ENCODE assay signal across 22 cellular contexts in genomic region chr12:1829306-1829900, GRCh38. TPM values are rescaled to one million over a fixed set of nuclear protein-coding genes. Genes with fewer than 3 reads are reported as not detected.
"Had no signal": no experiment of that assay in that cellular context is flagged by ENCODE, and none has a peak within 500 bp of the region (broad histone marks: within the 10 kb centered on the region; RNA-seq: fewer than 3 reads in every experiment).

No MANE protein-coding gene starts in this region.

- H3K4me1 ChIP-seq: adrenal gland, foreskin keratinocyte, left lung, upper lobe of right lung had no signal

- H3K9me3 ChIP-seq: adrenal gland, left lung, upper lobe of right lung had no signal

- H3K4me3 Mint-ChIP-seq: activated CD4-positive, alpha-beta T cell treated with anti-CD3 and anti-CD28 coated beads, Interleukin-2, amount 10 ng/mL, durations not matched to agents 24 days and 14 days; activated CD8-positive, alpha-beta T cell treated with anti-CD3 and anti-CD28 coated beads, Interleukin-2, amount 10 ng/mL, durations not matched to agents 7 days and 5 days; activated naive CD8-positive, alpha-beta T cell; activated T-helper 1 cell treated with anti-CD3 and anti-CD28 coated beads, Interleukin-12 subunit alpha, Interleukin-12 subunit beta, Interleukin-2, Interleukin-4 antibody, amounts not matched to agents 30 ng/mL and 10 ng/mL and 1 ng/mL, durations not matched to agents 14 hours and 24 hours and 36 hours; natural killer cell treated with Interleukin-12 subunit alpha and Interleukin-12 subunit beta and Interleukin-15 and Interleukin-18, amount 100 ng/mL, for 72 hours had no signal

- FAIRE-seq: bronchial epithelial cell, endometrium had no signal

- ATAC-seq: activated CD4-positive, CD25-positive, alpha-beta regulatory T cell treated with anti-CD3 and anti-CD28 coated beads, Interleukin-2, amount 50 U/mL, for 24 hours; activated CD8-positive, alpha-beta T cell treated with anti-CD3 and anti-CD28 coated beads, Interleukin-2, amount 10 ng/mL, durations not matched to agents 7 days and 5 days; foreskin keratinocyte; left lung; natural killer cell treated with Interleukin-12 subunit alpha and Interleukin-12 subunit beta and Interleukin-15 and Interleukin-18, amount 100 ng/mL, for 72 hours; stimulated activated naive CD8-positive, alpha-beta T cell treated with anti-CD3 and anti-CD28 coated beads, Interleukin-15, Interleukin-2, amounts not matched to agents 100 U/mL and 50 U/mL, for 24 hours; upper lobe of right lung had no signal

- H3K27ac ChIP-seq: adrenal gland, foreskin keratinocyte, left lung, SK-N-MC, upper lobe of right lung had no signal

- H3K27me3 ChIP-seq: adrenal gland had no signal

- H3K9me3 Mint-ChIP-seq: activated CD4-positive, alpha-beta T cell treated with anti-CD3 and anti-CD28 coated beads, Interleukin-2, amount 10 ng/mL, durations not matched to agents 24 days and 14 days; activated T-helper 1 cell treated with anti-CD3 and anti-CD28 coated beads, Interleukin-12 subunit alpha, Interleukin-12 subunit beta, Interleukin-2, Interleukin-4 antibody, amounts not matched to agents 30 ng/mL and 10 ng/mL and 1 ng/mL, durations not matched to agents 14 hours and 24 hours and 36 hours; natural killer cell treated with Interleukin-12 subunit alpha and Interleukin-12 subunit beta and Interleukin-15 and Interleukin-18, amount 100 ng/mL, for 72 hours had no signal

- H3K4me1 Mint-ChIP-seq: activated CD4-positive, alpha-beta T cell treated with anti-CD3 and anti-CD28 coated beads, Interleukin-2, amount 10 ng/mL, durations not matched to agents 24 days and 14 days had no signal

- H3K4me3 ChIP-seq: adrenal gland, left lung, SK-N-MC, upper lobe of right lung had no signal

- H3K27ac Mint-ChIP-seq: activated CD4-positive, alpha-beta T cell treated with anti-CD3 and anti-CD28 coated beads, Interleukin-2, amount 10 ng/mL, durations not matched to agents 24 days and 14 days; activated CD8-positive, alpha-beta T cell treated with anti-CD3 and anti-CD28 coated beads, Interleukin-2, amount 10 ng/mL, durations not matched to agents 7 days and 5 days; activated naive CD8-positive, alpha-beta T cell; activated T-helper 1 cell treated with anti-CD3 and anti-CD28 coated beads, Interleukin-12 subunit alpha, Interleukin-12 subunit beta, Interleukin-2, Interleukin-4 antibody, amounts not matched to agents 30 ng/mL and 10 ng/mL and 1 ng/mL, durations not matched to agents 14 hours and 24 hours and 36 hours; natural killer cell treated with Interleukin-12 subunit alpha and Interleukin-12 subunit beta and Interleukin-15 and Interleukin-18, amount 100 ng/mL, for 72 hours had no signal

- H3K36me3 ChIP-seq: adrenal gland, left lung, upper lobe of right lung had no signal

- DNase-seq: activated CD4-positive, alpha-beta T cell treated with anti-CD3 and anti-CD28 coated beads, Interleukin-2, amount 10 ng/mL, durations not matched to agents 24 days and 14 days; activated CD8-positive, alpha-beta T cell treated with anti-CD3 and anti-CD28 coated beads, Interleukin-2, amount 10 ng/mL, durations not matched to agents 7 days and 5 days; activated gamma-delta T cell treated with Interleukin-2 at 50 U/mL for 16 hours; adrenal gland; foreskin keratinocyte; stimulated activated CD4-positive, alpha-beta T cell treated with anti-CD3 and anti-CD28 coated beads, Interleukin-12 subunit alpha, Interleukin-12 subunit beta, amount 100 ng/mL, for 4 hours; stimulated activated CD4-positive, alpha-beta T cell treated with anti-CD3 and anti-CD28 coated beads, Interleukin-4, amount 100 ng/mL, for 4 hours; stimulated activated naive CD8-positive, alpha-beta T cell treated with anti-CD3 and anti-CD28 coated beads, Interleukin-15, Interleukin-2, amounts not matched to agents 100 U/mL and 50 U/mL, for 24 hours; T-helper 2 cell; upper lobe of right lung had no signal

- H3K36me3 Mint-ChIP-seq: activated naive CD8-positive, alpha-beta T cell; natural killer cell treated with Interleukin-12 subunit alpha and Interleukin-12 subunit beta and Interleukin-15 and Interleukin-18, amount 100 ng/mL, for 72 hours had no signal

RNA-seq across cellular contexts. Expression of gene LRTM2, which starts 9.0 kb away (rescaled TPM):
- total RNA-seq: activated CD8-positive, alpha-beta T cell treated with anti-CD3 and anti-CD28 coated beads, Interleukin-2, amount 10 ng/mL, durations not matched to agents 7 days and 5 days; activated T-helper 1 cell treated with anti-CD3 and anti-CD28 coated beads, Interleukin-12 subunit alpha, Interleukin-12 subunit beta, Interleukin-2, Interleukin-4 antibody, amounts not matched to agents 30 ng/mL and 10 ng/mL and 1 ng/mL, durations not matched to agents 14 hours and 24 hours and 36 hours; adrenal gland; bronchial epithelial cell; epithelial cell of proximal tubule; foreskin keratinocyte; glomerular endothelial cell; kidney epithelial cell; left lung; natural killer cell treated with Interleukin-12 subunit alpha and Interleukin-12 subunit beta and Interleukin-15 and Interleukin-18, amount 100 ng/mL, for 72 hours; subcutaneous adipose tissue; upper lobe of right lung had no signal
- polyA plus RNA-seq: adrenal gland, foreskin keratinocyte had no signal
